Comparison of ENCODE assay signal across 20 cellular contexts in the genomic region with DNA sequence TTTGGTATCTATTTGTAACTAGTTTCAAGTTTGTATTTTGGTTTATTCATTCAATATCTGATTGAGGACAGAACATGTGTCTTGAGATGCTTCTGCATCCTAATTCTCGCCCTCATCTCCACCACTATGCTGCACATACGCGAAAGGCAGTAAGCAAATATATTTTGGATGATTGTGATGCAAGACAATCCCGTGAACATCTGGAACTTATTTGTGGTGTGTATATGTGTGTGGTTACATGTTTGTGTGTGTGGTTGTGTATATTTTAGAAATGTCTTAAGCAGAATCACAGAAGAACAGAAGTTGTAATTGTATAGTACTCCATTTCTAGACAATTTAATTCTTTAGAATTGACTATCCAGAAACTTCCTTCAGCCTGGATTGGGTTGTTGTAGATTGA.
"Had no signal": no experiment of that assay in that cellular context is flagged by ENCODE, and none has a peak within 500 bp of the region (broad histone marks: within the 10 kb centered on the region; RNA-seq: fewer than 3 reads in every experiment).

No MANE protein-coding gene starts in this region.

- DNase-seq: cortex of kidney; effector memory CD8-positive, alpha-beta T cell; esophagus squamous epithelium; glutamatergic neuron; immature natural killer cell; left colon; left ventricle myocardium superior; mesendoderm; naive B cell; right lobe of liver; stimulated activated CD4-positive, alpha-beta T cell treated with anti-CD3 and anti-CD28 coated beads, Interleukin-2, amount 100 ng/mL, for 24 hours; stimulated activated CD4-positive, alpha-beta T cell treated with anti-CD3 and anti-CD28 coated beads, Interleukin-4, amount 100 ng/mL, for 4 hours; stimulated activated naive B cell treated with anti-CD40 and anti-IgM and Interleukin-4, amounts not matched to agents 10 μg/mL and 1 μg/mL and 100 μg/mL, for 72 hours; stimulated activated naive CD8-positive, alpha-beta T cell treated with anti-CD3 and anti-CD28 coated beads, Interleukin-15, amount 100 ng/mL, for 72 hours; transverse colon had no signal

- H3K27ac ChIP-seq: gastroesophageal sphincter, parathyroid adenoma, prostate gland, right lobe of liver, thoracic aorta, transverse colon had no signal

- H3K4me3 ChIP-seq: esophagus squamous epithelium, gastroesophageal sphincter, lung, prostate gland, right lobe of liver, thoracic aorta, transverse colon had no signal

- ATAC-seq: effector memory CD8-positive, alpha-beta T cell; gastroesophageal sphincter; left colon; left ventricle myocardium superior; right lobe of liver; stimulated activated naive CD8-positive, alpha-beta T cell treated with anti-CD3 and anti-CD28 coated beads, Interleukin-15, amount 100 ng/mL, for 72 hours had no signal
